ENCODE assay signal across 17 cellular contexts in genomic region chr19:36182612-36183454, GRCh38. TPM values are rescaled to one million over a fixed set of nuclear protein-coding genes. Genes with fewer than 3 reads are reported as not detected.
DNase-seq lines count a peak whose midpoint lies in the region; ATAC-seq and TF ChIP-seq lines count a peak whose summit lies in the region.
"Had no signal": no experiment of that assay in that cellular context is flagged by ENCODE, and none has a peak within 500 bp of the region (broad histone marks: within the 10 kb centered on the region; RNA-seq: fewer than 3 reads in every experiment).

No MANE protein-coding gene starts in this region.

- intact Hi-C loops in upper lobe of right lung (cut with DNase I), result no loop called here

- no peaks in the 10 kb centered on the region for H3K27me3 ChIP-seq in upper lobe of right lung
- H3K27me3 ChIP-seq: ovary had no signal

- TF ChIP-seq CTCF in choroid plexus epithelial cell (conservative IDR thresholded peaks at IDR 0.05; ENCODE audit: low read depth, low read length), result no peak
- TF ChIP-seq CTCF in upper lobe of right lung (IDR thresholded peaks at IDR 0.05), result no peak

- H3K4me3 ChIP-seq in choroid plexus epithelial cell (ENCODE audit: low read depth, low read length) (no peak overlapping the region), upper lobe of right lung (no peak overlapping the region)
- H3K4me3 ChIP-seq: ovary had no signal

- no peaks in the 10 kb centered on the region for H3K9me3 ChIP-seq in upper lobe of right lung
- H3K9me3 ChIP-seq: ovary had no signal

- DNase-seq in M059J (ENCODE audit: low read depth) (peak; percentile 15), choroid plexus epithelial cell (ENCODE audit: low read depth) (peak; percentile 48), iris pigment epithelial cell (ENCODE audit: low read depth) (peak; percentile 69), upper lobe of right lung (no peak), DMS 273 treated with DMSO at 0.1 percent for 48 hours (lab: John Stamatoyannopoulos, UW) (no peak), anterior cingulate cortex (lab: John Stamatoyannopoulos, UW) (no peak)
- DNase-seq: glutamatergic neuron; HCEC 1CT; mammary epithelial cell; NCI-H1105; NCI-H524; ovary; SIG-M5; stimulated activated CD8-positive, alpha-beta memory T cell treated with anti-CD3 and anti-CD28 coated beads, Interleukin-4, amount 100 ng/mL, for 48 hours; WERI-Rb-1 had no signal

- H3K36me3 ChIP-seq in upper lobe of right lung, result peaks cover 17% of the 10 kb centered on the region
- H3K36me3 ChIP-seq: ovary had no signal

- ATAC-seq in upper lobe of right lung (peak; percentile 50), GM21515 (IDR thresholded peaks at IDR 0.05; ENCODE audit: unreplicated experiment) (no peak), HG02885 (IDR thresholded peaks at IDR 0.05; ENCODE audit: poor library complexity, unreplicated experiment) (no peak)

- H3K4me1 ChIP-seq in upper lobe of right lung, result no peaks in the 10 kb centered on the region

- H3K27ac ChIP-seq in upper lobe of right lung, result no peak overlapping the region
- H3K27ac ChIP-seq: ovary, WERI-Rb-1 had no signal

RNA-seq across cellular contexts. Expression of gene COX7A1, which starts 30.6 kb away (rescaled TPM):
- not detected in 2 replicates for total RNA-seq in M059J (2014; rRNA removed; shearing (Covaris generic))
- total RNA-seq in upper lobe of right lung, result 79.4 TPM

RNA-seq across cellular contexts. Expression of gene ZNF565, which starts 31.6 kb away (rescaled TPM):
- total RNA-seq in M059J (2014; rRNA removed; shearing (Covaris generic)), result 2.2 and 3.6 TPM in 2 replicates
- 6.4 TPM for total RNA-seq in upper lobe of right lung

RNA-seq across cellular contexts. Expression of gene ZNF146, which starts 32.1 kb away (rescaled TPM):
- total RNA-seq in M059J (2014; rRNA removed; shearing (Covaris generic)), result 72.9 and 95.5 TPM in 2 replicates
- total RNA-seq in upper lobe of right lung, result 41.2 TPM

RNA-seq across cellular contexts. Expression of gene CAPNS1, which starts 43.0 kb away (rescaled TPM):
- 425 and 426 TPM in 2 replicates for total RNA-seq in M059J (2014; rRNA removed; shearing (Covaris generic))
- 582 TPM for total RNA-seq in upper lobe of right lung

Comparison
In these comparisons a context has a peak if more than half of its experiments do, and no peak if none do; other contexts are left out.
1. DNase-seq: peak in M059J (single experiment), choroid plexus epithelial cell (single experiment) and iris pigment epithelial cell (single experiment); none in upper lobe of right lung (single experiment), DMS 273 treated with DMSO at 0.1 percent for 48 hours (single experiment) and anterior cingulate cortex (0 of 58).
2. RNA of gene COX7A1, which starts 30.6 kb away (total RNA-seq): 79.4 TPM in upper lobe of right lung (single experiment); not detected in M059J; every median in the first group is over 10 times any median in the second.